ENCODE assay signal across 14 cellular contexts in the genomic region with DNA sequence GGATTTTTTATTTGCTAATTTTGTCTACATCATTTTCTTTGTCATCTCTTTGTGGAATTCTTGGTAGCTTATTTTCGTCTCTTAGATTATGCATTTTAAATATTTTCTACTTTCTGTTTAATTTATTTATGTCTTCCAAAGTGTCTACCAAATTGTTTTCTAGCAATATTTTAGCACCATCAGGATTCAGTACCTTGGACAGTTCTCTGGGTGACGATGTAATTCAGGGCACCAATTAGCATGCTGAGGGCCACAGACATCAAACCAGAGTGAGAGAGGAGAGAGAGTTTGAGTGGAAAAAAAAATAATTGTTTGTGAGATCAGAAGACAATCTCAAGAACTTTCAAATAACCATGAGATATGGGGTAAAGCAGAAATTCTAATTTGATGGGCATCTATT.
DNase-seq lines count a peak whose midpoint lies in the region; ATAC-seq, FAIRE-seq and TF ChIP-seq lines count a peak whose summit lies in the region.
"Had no signal": no experiment of that assay in that cellular context is flagged by ENCODE, and none has a peak within 500 bp of the region (broad histone marks: within the 10 kb centered on the region; RNA-seq: fewer than 3 reads in every experiment).

No MANE protein-coding gene starts in this region.

- H3K4me3 Mint-ChIP-seq in CD4-positive, alpha-beta T cell = no peak overlapping the region
- H3K4me3 Mint-ChIP-seq: activated CD4-positive, alpha-beta memory T cell treated with anti-CD3 and anti-CD28 coated beads, Interleukin-2, amount 10 ng/mL, durations not matched to agents 7 days and 5 days; dendritic cell treated with granulocyte-macrophage colony-stimulating factor and Interleukin-4, amounts not matched to agents 40 ng/mL and 50 ng/mL, for 4 days had no signal

- H3K36me3 ChIP-seq in MM.1S (replicated peaks; ENCODE audit: insufficient read depth, low read length) = no peaks in the 10 kb centered on the region
- H3K36me3 ChIP-seq in prostate gland = no peaks in the 10 kb centered on the region
- H3K36me3 ChIP-seq: spleen had no signal

- H3K27me3 Mint-ChIP-seq in CD4-positive, alpha-beta T cell = no peaks in the 10 kb centered on the region
- H3K27me3 Mint-ChIP-seq: activated CD4-positive, alpha-beta memory T cell treated with anti-CD3 and anti-CD28 coated beads, Interleukin-2, amount 10 ng/mL, durations not matched to agents 7 days and 5 days; dendritic cell treated with granulocyte-macrophage colony-stimulating factor and Interleukin-4, amounts not matched to agents 40 ng/mL and 50 ng/mL, for 4 days had no signal

- H2AFZ ChIP-seq in MM.1S (ENCODE audit: low read length) = no peak overlapping the region

- H3K27ac Mint-ChIP-seq in CD4-positive, alpha-beta T cell = no peak overlapping the region
- H3K27ac Mint-ChIP-seq: activated CD4-positive, alpha-beta memory T cell treated with anti-CD3 and anti-CD28 coated beads, Interleukin-2, amount 10 ng/mL, durations not matched to agents 7 days and 5 days; dendritic cell treated with granulocyte-macrophage colony-stimulating factor and Interleukin-4, amounts not matched to agents 40 ng/mL and 50 ng/mL, for 4 days had no signal

- in situ Hi-C loops in astrocyte of the cerebellum (cut with HindIII; ENCODE audit: low sequenced_read_pairs) = no loop called here

- H3K9me2 ChIP-seq in MM.1S (replicated peaks; ENCODE audit: insufficient read depth, low read length) = no peaks in the 10 kb centered on the region

- 43% methylated on average over 2 of the region's 2 CpGs for WGBS in prostate gland

- no peak overlapping the region for H3K4me2 ChIP-seq in MM.1S (ENCODE audit: low read depth, low read length)

- H3K79me2 ChIP-seq in MM.1S (ENCODE audit: low read length) = no peaks in the 10 kb centered on the region

- CTCF ChIA-PET in CD4-positive, alpha-beta T cell (lab: Charles Lee) = no interaction called here

- no peaks in the 10 kb centered on the region for H3K9me3 ChIP-seq in MM.1S (replicated peaks; ENCODE audit: insufficient read depth, low read length)
- no peaks in the 10 kb centered on the region for H3K9me3 ChIP-seq in prostate gland
- no peaks in the 10 kb centered on the region for H3K9me3 ChIP-seq in CD4-positive, alpha-beta T cell (ENCODE audit: control insufficient read depth, low read length)

- no peaks in the 10 kb centered on the region for H3K36me3 Mint-ChIP-seq in CD4-positive, alpha-beta T cell (ENCODE audit: low read depth)

- no peaks in the 10 kb centered on the region for H3K4me1 Mint-ChIP-seq in CD4-positive, alpha-beta T cell (ENCODE audit: low read depth)
- H3K4me1 Mint-ChIP-seq: activated CD4-positive, alpha-beta memory T cell treated with anti-CD3 and anti-CD28 coated beads, Interleukin-2, amount 10 ng/mL, durations not matched to agents 7 days and 5 days had no signal

- intact Hi-C loops in prostate gland (cut with DNase I) = no loop called here
- intact Hi-C loops in CD4-positive, alpha-beta T cell (cut with DNase I, micrococcal nuclease) = no loop called here

- DNase-seq in GM12865 (ENCODE audit: low read depth) (peak; percentile 1), MM.1S (peak; percentile 71), astrocyte of the cerebellum (ENCODE audit: low read depth) (peak; percentile 5), iPS-NIHi11 (ENCODE audit: low spot score) (peak; percentile 64), prostate gland (ENCODE audit: low spot score) (no peak), middle frontal gyrus (ENCODE audit: extremely low spot score, low spot score) (no peak), HTR-8/SVneo (ENCODE audit: insufficient read length, low spot score) (no peak)
- no peak for DNase-seq in CD4-positive, alpha-beta T cell
- DNase-seq: activated CD4-positive, alpha-beta memory T cell treated with anti-CD3 and anti-CD28 coated beads, Interleukin-2, amount 10 ng/mL, durations not matched to agents 7 days and 5 days; activated naive CD4-positive, alpha-beta T cell treated with Interleukin-2 at 50 U/mL for 16 hours; NCI-H2227 treated with DMSO at 0.1 percent for 48 hours; spleen had no signal

- FAIRE-seq in HTR-8/SVneo (lab: Jason Lieb, UNC) = no peak
- FAIRE-seq: D721Med had no signal

- peaks cover 10% of the 10 kb centered on the region for H3K9me3 Mint-ChIP-seq in CD4-positive, alpha-beta T cell

- ATAC-seq in CD4-positive, alpha-beta T cell (ENCODE audit: poor library complexity) = no peak

- no peak overlapping the region for H3K9ac ChIP-seq in MM.1S (ENCODE audit: low read length)

- no peak for TF ChIP-seq POLR2A in prostate gland (IDR thresholded peaks at IDR 0.05)

- no peaks in the 10 kb centered on the region for H3K4me1 ChIP-seq in MM.1S (ENCODE audit: low read length)
- H3K4me1 ChIP-seq in prostate gland (replicated peaks) = no peaks in the 10 kb centered on the region
- H3K4me1 ChIP-seq: spleen had no signal

- no peak for TF ChIP-seq CTCF in GM12865 (IDR thresholded peaks at IDR 0.05; ENCODE audit: insufficient read depth, low read depth, low read length, missing control alignments)
- TF ChIP-seq CTCF in MM.1S (IDR thresholded peaks at IDR 0.05; ENCODE audit: low read length) = no peak
- TF ChIP-seq CTCF in astrocyte of the cerebellum (IDR thresholded peaks at IDR 0.05; ENCODE audit: low read depth, low read length, missing control alignments) = no peak
- TF ChIP-seq CTCF in prostate gland (IDR thresholded peaks at IDR 0.05) = no peak
- TF ChIP-seq CTCF in CD4-positive, alpha-beta T cell (IDR thresholded peaks at IDR 0.05) = no peak

- H3F3A ChIP-seq in MM.1S (ENCODE audit: insufficient read depth, low read length) = no peaks in the 10 kb centered on the region

- H4K20me1 ChIP-seq in MM.1S (ENCODE audit: insufficient read depth, low read length) = no peaks in the 10 kb centered on the region

- H3K27me3 ChIP-seq in MM.1S (replicated peaks; ENCODE audit: insufficient read depth, low read length) (no peaks in the 10 kb centered on the region), prostate gland (replicated peaks; ENCODE audit: insufficient read depth) (no peaks in the 10 kb centered on the region)
- H3K27me3 ChIP-seq in CD4-positive, alpha-beta T cell (ENCODE audit: control insufficient read depth, insufficient read depth, low read length) = no peaks in the 10 kb centered on the region
- H3K27me3 ChIP-seq: spleen had no signal

- no peak overlapping the region for H3K4me3 ChIP-seq in GM12865 (ENCODE audit: low read depth, low read length)
- no peak overlapping the region for H3K4me3 ChIP-seq in MM.1S (ENCODE audit: low read length)
- H3K4me3 ChIP-seq in astrocyte of the cerebellum (ENCODE audit: low read depth, low read length) = no peak overlapping the region
- no peak overlapping the region for H3K4me3 ChIP-seq in prostate gland
- H3K4me3 ChIP-seq: spleen had no signal

- POLR2A ChIA-PET in CD4-positive, alpha-beta T cell (lab: Charles Lee) = no interaction called here

- H3K27ac ChIP-seq in MM.1S (ENCODE audit: low read length) = no peak overlapping the region
- H3K27ac ChIP-seq in prostate gland = no peak overlapping the region
- H3K27ac ChIP-seq in CD4-positive, alpha-beta T cell (ENCODE audit: low read depth, low read length) = no peak overlapping the region
- H3K27ac ChIP-seq: spleen had no signal

Comparison
In these comparisons a context has a peak if more than half of its experiments do, and no peak if none do; other contexts are left out.
1. DNase-seq: peak in GM12865 (single experiment), MM.1S (single experiment), astrocyte of the cerebellum (single experiment) and iPS-NIHi11 (single experiment); none in prostate gland (single experiment), middle frontal gyrus (single experiment), CD4-positive, alpha-beta T cell (0 of 10) and HTR-8/SVneo (single experiment).